Comparison of ENCODE assay signal across 12 cellular contexts in the genomic region with DNA sequence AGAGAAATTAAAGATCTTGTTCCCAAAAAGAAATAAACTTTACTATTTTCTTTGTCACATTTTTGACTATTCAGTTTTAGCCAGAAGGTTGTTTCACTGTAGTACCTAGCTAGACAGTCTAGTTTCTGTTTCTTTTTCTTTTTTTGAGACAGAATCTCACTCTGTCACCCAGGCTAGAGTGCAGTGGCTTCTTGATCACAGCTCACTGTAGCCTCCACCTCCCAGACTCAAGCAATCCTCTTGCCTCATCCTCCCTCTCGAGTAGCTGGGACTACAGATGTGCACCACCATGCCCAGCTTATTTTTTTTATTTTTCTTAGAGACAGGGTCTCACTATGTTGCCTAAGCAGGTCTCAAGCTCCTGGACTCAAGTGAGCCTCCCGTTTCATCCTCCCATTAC. TPM values are rescaled to one million over a fixed set of nuclear protein-coding genes. Genes with fewer than 3 reads are reported as not detected.
DNase-seq lines count a peak whose midpoint lies in the region; ATAC-seq lines count a peak whose summit lies in the region.
"Had no signal": no experiment of that assay in that cellular context is flagged by ENCODE, and none has a peak within 500 bp of the region (broad histone marks: within the 10 kb centered on the region; RNA-seq: fewer than 3 reads in every experiment).

No MANE protein-coding gene starts in this region.

- no peaks in the 10 kb centered on the region for H3K27me3 Mint-ChIP-seq in activated CD8-positive, alpha-beta T cell treated with anti-CD3 and anti-CD28 coated beads, Interleukin-2, amount 10 ng/mL, durations not matched to agents 7 days and 5 days (ENCODE audit: low read depth)
- H3K27me3 Mint-ChIP-seq in stimulated activated naive B cell treated with anti-CD40 and anti-IgM and Interleukin-4, amounts not matched to agents 10 μg/mL and 1 μg/mL and 100 μg/mL, for 72 hours = no peaks in the 10 kb centered on the region

- H3K4me3 Mint-ChIP-seq in activated CD8-positive, alpha-beta T cell treated with anti-CD3 and anti-CD28 coated beads, Interleukin-2, amount 10 ng/mL, durations not matched to agents 7 days and 5 days = peak overlapping the region; percentile 28
- no peak overlapping the region for H3K4me3 Mint-ChIP-seq in stimulated activated naive B cell treated with anti-CD40 and anti-IgM and Interleukin-4, amounts not matched to agents 10 μg/mL and 1 μg/mL and 100 μg/mL, for 72 hours

- CTCF ChIA-PET in activated CD8-positive, alpha-beta T cell treated with anti-CD3 and anti-CD28 coated beads, Interleukin-2, amount 10 ng/mL, durations not matched to agents 7 days and 5 days (lab: Charles Lee) = interaction anchor here (1.1 to 1.3 kb wide), 3 partner anchors 14 to 300 kb away, joined by 4 to 5 read pairs (median 5); no protein-coding TSS in a partner anchor

- POLR2A ChIA-PET in activated CD8-positive, alpha-beta T cell treated with anti-CD3 and anti-CD28 coated beads, Interleukin-2, amount 10 ng/mL, durations not matched to agents 7 days and 5 days (lab: Charles Lee) = no interaction called here

- no peaks in the 10 kb centered on the region for H3K9me3 Mint-ChIP-seq in activated CD8-positive, alpha-beta T cell treated with anti-CD3 and anti-CD28 coated beads, Interleukin-2, amount 10 ng/mL, durations not matched to agents 7 days and 5 days (ENCODE audit: insufficient read depth)
- H3K9me3 Mint-ChIP-seq in stimulated activated naive B cell treated with anti-CD40 and anti-IgM and Interleukin-4, amounts not matched to agents 10 μg/mL and 1 μg/mL and 100 μg/mL, for 72 hours = peaks cover 2 to 4% of the 10 kb centered on the region in 2 donors

- peaks cover 31% of the 10 kb centered on the region for H3K4me1 Mint-ChIP-seq in activated CD8-positive, alpha-beta T cell treated with anti-CD3 and anti-CD28 coated beads, Interleukin-2, amount 10 ng/mL, durations not matched to agents 7 days and 5 days (ENCODE audit: low read depth)
- peaks cover 11 to 27% of the 10 kb centered on the region in 2 donors for H3K4me1 Mint-ChIP-seq in stimulated activated naive B cell treated with anti-CD40 and anti-IgM and Interleukin-4, amounts not matched to agents 10 μg/mL and 1 μg/mL and 100 μg/mL, for 72 hours

- H3K36me3 Mint-ChIP-seq in activated CD8-positive, alpha-beta T cell treated with anti-CD3 and anti-CD28 coated beads, Interleukin-2, amount 10 ng/mL, durations not matched to agents 7 days and 5 days (ENCODE audit: low read depth) = peaks cover 15% of the 10 kb centered on the region
- peaks cover 3 to 8% of the 10 kb centered on the region in 2 donors for H3K36me3 Mint-ChIP-seq in stimulated activated naive B cell treated with anti-CD40 and anti-IgM and Interleukin-4, amounts not matched to agents 10 μg/mL and 1 μg/mL and 100 μg/mL, for 72 hours

- peak overlapping the region; percentile 47 for H3K27ac Mint-ChIP-seq in activated CD8-positive, alpha-beta T cell treated with anti-CD3 and anti-CD28 coated beads, Interleukin-2, amount 10 ng/mL, durations not matched to agents 7 days and 5 days
- no peak overlapping the region for H3K27ac Mint-ChIP-seq in stimulated activated naive B cell treated with anti-CD40 and anti-IgM and Interleukin-4, amounts not matched to agents 10 μg/mL and 1 μg/mL and 100 μg/mL, for 72 hours

- DNase-seq in activated CD8-positive, alpha-beta T cell treated with anti-CD3 and anti-CD28 coated beads, Interleukin-2, amount 10 ng/mL, durations not matched to agents 7 days and 5 days = no peak
- DNase-seq in stimulated activated naive B cell treated with anti-CD40 and anti-IgM and Interleukin-4, amounts not matched to agents 10 μg/mL and 1 μg/mL and 100 μg/mL, for 72 hours = no peak
- no peak for DNase-seq in AML-193 (lab: John Stamatoyannopoulos, UW)
- no peak for DNase-seq in NOMO-1 treated with dmso at 0.1 percent for 144 hours (lab: John Stamatoyannopoulos, UW; ENCODE audit: unreplicated experiment)
- no peak for DNase-seq in retina
- DNase-seq: Calu3, NCI-H1436 treated with DMSO at 0.1 percent for 48 hours, small intestine had no signal

- ATAC-seq in GM18498 (IDR thresholded peaks at IDR 0.05; ENCODE audit: unreplicated experiment) (peak; percentile 56), GM19455 (IDR thresholded peaks at IDR 0.05; ENCODE audit: unreplicated experiment) (peak; percentile 55), HG03064 (IDR thresholded peaks at IDR 0.05; ENCODE audit: low read depth, unreplicated experiment) (peak; percentile 47)
- no peak for ATAC-seq in activated CD8-positive, alpha-beta T cell treated with anti-CD3 and anti-CD28 coated beads, Interleukin-2, amount 10 ng/mL, durations not matched to agents 7 days and 5 days
- ATAC-seq in stimulated activated naive B cell treated with anti-CD40 and anti-IgM and Interleukin-4, amounts not matched to agents 10 μg/mL and 1 μg/mL and 100 μg/mL, for 72 hours (replicated peaks) = no peak
- ATAC-seq: SK-N-SH treated with all-trans-retinoic acid at 6 μM for 48 hours had no signal

RNA-seq across cellular contexts. Expression of a gene that starts 2.2 kb away (rescaled TPM):
- 10 to 100 TPM; 16.9 to 18.0 TPM for total RNA-seq in activated CD8-positive, alpha-beta T cell treated with anti-CD3 and anti-CD28 coated beads, Interleukin-2, amount 10 ng/mL, durations not matched to agents 7 days and 5 days

RNA-seq across cellular contexts. Expression of a gene that starts 41.9 kb away (rescaled TPM):
- not detected for total RNA-seq in activated CD8-positive, alpha-beta T cell treated with anti-CD3 and anti-CD28 coated beads, Interleukin-2, amount 10 ng/mL, durations not matched to agents 7 days and 5 days

Comparison
In these comparisons a context has a peak if more than half of its experiments do, and no peak if none do; other contexts are left out.
1. ATAC-seq: peak in GM18498 (single experiment), GM19455 (single experiment) and HG03064 (single experiment); none in activated CD8-positive, alpha-beta T cell treated with anti-CD3 and anti-CD28 coated beads, Interleukin-2, amount 10 ng/mL, durations not matched to agents 7 days and 5 days (single experiment) and stimulated activated naive B cell treated with anti-CD40 and anti-IgM and Interleukin-4, amounts not matched to agents 10 μg/mL and 1 μg/mL and 100 μg/mL, for 72 hours (0 of 2).